ENCODE assay signal across 8 cellular contexts in genomic region chrX:15335135-15336022, GRCh38. TPM values are rescaled to one million over a fixed set of nuclear protein-coding genes. Genes with fewer than 3 reads are reported as not detected.
DNase-seq lines count a peak whose midpoint lies in the region; ATAC-seq and TF ChIP-seq lines count a peak whose summit lies in the region.

PIGA (minus strand) TSS chrX:15335523; CDS start chrX:15331930, 3,593 bp downstream.

- no peaks in the 10 kb centered on the region for H3K36me3 Mint-ChIP-seq in chondrocyte (ENCODE audit: low read depth)

- no peaks in the 10 kb centered on the region for H3K9me3 Mint-ChIP-seq in chondrocyte (ENCODE audit: low read depth)

- H3K27me3 ChIP-seq in kidney epithelial cell (ENCODE audit: control insufficient read depth, insufficient read depth, low read length) = no peaks in the 10 kb centered on the region

- H3K4me3 Mint-ChIP-seq in chondrocyte (ENCODE audit: unreplicated experiment) = peak within 1 kb of the TSS; percentile 89

- DNase-seq in AG20443 (ENCODE audit: low spot score) (peak; percentile 94), NCI-H510A (lab: John Stamatoyannopoulos, UW) (peak; percentile 94), chondrocyte (ENCODE audit: low spot score) (peak; percentile 97), kidney epithelial cell (ENCODE audit: low read depth) (peak; percentile 80)
- peak; percentile 84 for DNase-seq in activated CD4-positive, alpha-beta T cell treated with anti-CD3 and anti-CD28 coated beads for 1 hour
- peak; percentile 84 for DNase-seq in stimulated activated CD4-positive, alpha-beta T cell treated with anti-CD3 and anti-CD28 coated beads, Interleukin-15, amount 100 ng/mL, for 48 hours (ENCODE audit: low read depth in 2 of 2)

- peaks cover 5% of the 10 kb centered on the region for H3K27me3 Mint-ChIP-seq in chondrocyte (ENCODE audit: low read depth)

- TF ChIP-seq CTCF in chondrocyte (IDR thresholded peaks at IDR 0.05) (peak; percentile 36), kidney epithelial cell (IDR thresholded peaks at IDR 0.05; ENCODE audit: insufficient read depth, low read length, poor library complexity, severe bottlenecking) (no peak)

- peaks cover 13% of the 10 kb centered on the region for H3K4me1 Mint-ChIP-seq in chondrocyte (ENCODE audit: low read depth)

- peak within 1 kb of the TSS; percentile 67 for H3K4me3 ChIP-seq in kidney epithelial cell (ENCODE audit: low read depth, low read length)

- TF ChIP-seq POLR2A in GM19099 (IDR thresholded peaks at IDR 0.05; ENCODE audit: extremely low read depth, insufficient read length, low read depth) = peak; percentile 72

- peak; percentile 99 for ATAC-seq in HG03432 (IDR thresholded peaks at IDR 0.05; ENCODE audit: unreplicated experiment)

- peak within 1 kb of the TSS; percentile 93 for H3K27ac Mint-ChIP-seq in chondrocyte (ENCODE audit: unreplicated experiment)

- H3K36me3 ChIP-seq in kidney epithelial cell (ENCODE audit: control insufficient read depth, insufficient read depth, low read length) = no peaks in the 10 kb centered on the region

RNA-seq across cellular contexts. Expression of gene PIGA, which starts in this region (rescaled TPM):
- total RNA-seq in chondrocyte (7.1 to 8.2 TPM (median 8.2 TPM) in 3 replicates), kidney epithelial cell (15.5 and 18.6 TPM in 2 replicates)

Comparison
In these comparisons a context has a peak if more than half of its experiments do, and no peak if none do; other contexts are left out.
1. Peak in every context shown above with its lines: DNase-seq, ATAC-seq and H3K4me3 ChIP-seq.